ENCODE assay signal across 8 cellular contexts in the genomic region with DNA sequence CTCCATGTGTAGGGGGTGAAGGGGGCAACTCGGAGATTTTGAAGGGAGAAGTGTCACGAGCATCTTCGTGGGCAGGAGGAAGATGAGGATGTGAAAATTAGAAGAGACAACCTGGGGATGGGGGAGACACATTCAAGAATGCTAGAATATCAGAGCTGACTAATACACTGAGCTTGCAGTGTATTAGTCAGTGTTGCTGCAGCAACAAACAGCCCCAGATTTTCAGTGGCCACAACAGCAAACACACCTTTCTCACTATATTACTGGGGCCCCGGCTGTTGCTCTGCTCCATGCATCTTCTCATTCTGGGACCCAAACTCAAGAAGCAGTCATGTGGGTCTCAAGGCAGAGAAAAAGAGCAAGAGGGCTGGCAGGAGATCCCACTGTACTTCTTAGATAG.
"Had no signal": no experiment of that assay in that cellular context is flagged by ENCODE, and none has a peak within 500 bp of the region (broad histone marks: within the 10 kb centered on the region; RNA-seq: fewer than 3 reads in every experiment).

No MANE protein-coding gene starts in this region.

- FAIRE-seq: G401.6, GM12878, GM12891, GM12892, GM18507, GM19239 had no signal

- DNase-seq: GDM1, GF-D8 had no signal

- ATAC-seq: GM12878 had no signal

- H3K4me3 ChIP-seq: GM12878 had no signal
